8 cellular contexts compared by ENCODE assay signal in the genomic region with DNA sequence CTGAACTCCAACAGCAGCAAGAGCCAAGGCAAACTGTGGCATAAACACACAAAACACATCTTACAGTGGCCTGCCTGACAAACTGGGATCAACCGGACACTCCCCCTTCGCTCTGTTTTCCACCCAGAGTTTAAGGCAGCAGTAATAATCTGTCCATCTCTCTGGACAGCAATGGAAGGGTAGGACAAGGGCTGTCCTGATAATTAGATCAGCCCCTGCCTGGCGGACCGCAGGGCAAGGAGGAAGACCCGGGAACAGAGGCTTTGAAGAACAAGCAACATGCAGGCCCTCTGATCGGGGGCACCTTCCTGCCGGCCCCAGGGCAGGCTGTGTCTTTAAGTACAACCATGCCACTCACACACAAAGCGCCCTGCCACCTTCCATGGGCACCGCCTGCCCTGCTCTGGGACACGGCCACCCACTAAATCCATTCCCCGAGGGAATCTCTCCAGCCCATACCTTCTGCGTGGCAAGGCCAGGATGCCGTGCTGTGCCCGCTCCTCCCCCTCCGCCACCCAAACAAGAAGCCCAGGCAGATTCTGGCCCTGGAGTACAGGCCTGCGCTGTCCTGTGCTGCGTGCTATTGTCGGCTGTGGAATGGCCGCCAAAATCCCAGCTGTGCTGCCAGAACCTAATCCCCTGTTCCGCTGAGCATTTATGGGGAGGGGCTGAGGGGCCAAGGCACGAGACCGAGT. TPM values are rescaled to one million over a fixed set of nuclear protein-coding genes. Genes with fewer than 3 reads are reported as not detected.
A peak's percentile ranks its signal among the peaks of the same experiment; 100 is the strongest.
DNase-seq lines count a peak whose midpoint lies in the region; ATAC-seq and TF ChIP-seq lines count a peak whose summit lies in the region.

No MANE protein-coding gene starts in this region.

- ATAC-seq in activated naive CD8-positive, alpha-beta T cell treated with anti-CD3 and anti-CD28 coated beads, Interleukin-2, amount 50 U/mL, for 24 hours = peak; percentile 29
- no peak for ATAC-seq in HG03025 (IDR thresholded peaks at IDR 0.05; ENCODE audit: low FRiP score, unreplicated experiment)

- H3K4me3 ChIP-seq in HUES6 (ENCODE audit: low read depth, low read length) (peak overlapping the region; percentile 66), urinary bladder (ENCODE audit: low read depth, low read length) (peak overlapping the region; percentile 56)

- H3K36me3 Mint-ChIP-seq in activated naive CD8-positive, alpha-beta T cell treated with anti-CD3 and anti-CD28 coated beads, Interleukin-2, amount 50 U/mL, for 24 hours (ENCODE audit: low read depth) = peaks cover 5% of the 10 kb centered on the region
- H3K36me3 Mint-ChIP-seq in glutamatergic neuron (ENCODE audit: unreplicated experiment) = no peaks in the 10 kb centered on the region

- peaks cover 20% of the 10 kb centered on the region for H3K4me1 Mint-ChIP-seq in activated naive CD8-positive, alpha-beta T cell treated with anti-CD3 and anti-CD28 coated beads, Interleukin-2, amount 50 U/mL, for 24 hours
- peaks cover 23% of the 10 kb centered on the region for H3K4me1 Mint-ChIP-seq in glutamatergic neuron (ENCODE audit: low read depth, unreplicated experiment)

- H3K4me3 Mint-ChIP-seq in activated naive CD8-positive, alpha-beta T cell treated with anti-CD3 and anti-CD28 coated beads, Interleukin-2, amount 50 U/mL, for 24 hours = no peak overlapping the region
- H3K4me3 Mint-ChIP-seq in glutamatergic neuron (ENCODE audit: unreplicated experiment) = no peak overlapping the region

- H3K4me1 ChIP-seq in HUES6 (ENCODE audit: control insufficient read depth, insufficient read depth, low read length) (peaks cover 38% of the 10 kb centered on the region), urinary bladder (ENCODE audit: insufficient read depth) (no peaks in the 10 kb centered on the region)

- peak overlapping the region; percentile 58 for H3K9ac ChIP-seq in HUES6 (ENCODE audit: low read length)

- DNase-seq in Caki2 (ENCODE audit: low read depth) = peak; percentile 73
- DNase-seq in RPMI8226 = peak; percentile 47
- DNase-seq in activated naive CD8-positive, alpha-beta T cell treated with anti-CD3 and anti-CD28 coated beads, Interleukin-2, amount 50 U/mL, for 24 hours = peak; percentile 36
- peak; percentile 53 for DNase-seq in glutamatergic neuron
- peak; percentile 27 for DNase-seq in non-pigmented ciliary epithelial cell (ENCODE audit: low read depth)

- H3K27me3 Mint-ChIP-seq in activated naive CD8-positive, alpha-beta T cell treated with anti-CD3 and anti-CD28 coated beads, Interleukin-2, amount 50 U/mL, for 24 hours = no peaks in the 10 kb centered on the region
- H3K27me3 Mint-ChIP-seq in glutamatergic neuron (ENCODE audit: unreplicated experiment) = peaks cover 2% of the 10 kb centered on the region

- no peaks in the 10 kb centered on the region for H3K27me3 ChIP-seq in HUES6 (ENCODE audit: control insufficient read depth, insufficient read depth, low read length)

- under 1% methylated on average over 22 of the region's 22 CpGs for WGBS in urinary bladder

- H3K9me3 Mint-ChIP-seq in activated naive CD8-positive, alpha-beta T cell treated with anti-CD3 and anti-CD28 coated beads, Interleukin-2, amount 50 U/mL, for 24 hours = no peaks in the 10 kb centered on the region
- peaks cover 3% of the 10 kb centered on the region for H3K9me3 Mint-ChIP-seq in glutamatergic neuron (ENCODE audit: unreplicated experiment)

- in situ Hi-C loops in Caki2 (cut with HindIII; ENCODE audit: low pct_unique_long_range_greater_than_20kb, low sequenced_read_pairs) = no loop called here

- no peak overlapping the region for H3K27ac Mint-ChIP-seq in activated naive CD8-positive, alpha-beta T cell treated with anti-CD3 and anti-CD28 coated beads, Interleukin-2, amount 50 U/mL, for 24 hours
- no peak overlapping the region for H3K27ac Mint-ChIP-seq in glutamatergic neuron (ENCODE audit: unreplicated experiment)

- H3K36me3 ChIP-seq in HUES6 (ENCODE audit: control insufficient read depth, insufficient read depth, low read length) (no peaks in the 10 kb centered on the region), urinary bladder (ENCODE audit: insufficient read depth) (no peaks in the 10 kb centered on the region)

- H3K27ac ChIP-seq in HUES6 (ENCODE audit: low read depth, low read length) = peak overlapping the region; percentile 67
- peak overlapping the region; percentile 91 for H3K27ac ChIP-seq in urinary bladder (ENCODE audit: low read depth)

- no peaks in the 10 kb centered on the region for H3K9me3 ChIP-seq in HUES6 (ENCODE audit: control insufficient read depth, insufficient read depth, low read depth, low read length)

- TF ChIP-seq CTCF in glutamatergic neuron (IDR thresholded peaks at IDR 0.05; ENCODE audit: partially characterized antibody, unreplicated experiment) = no peak

RNA-seq across cellular contexts. Expression of a gene that starts 38.8 kb away (rescaled TPM):
- 73.8 and 81.0 TPM in 2 replicates for total RNA-seq in Caki2 (2014; rRNA removed; shearing (Covaris generic); ENCODE audit: low replicate concordance)
- total RNA-seq in glutamatergic neuron (ENCODE audit: unreplicated experiment) (207 TPM), urinary bladder (193 TPM)
- polyA plus RNA-seq in urinary bladder = 219 TPM

RNA-seq across cellular contexts. Expression of a gene that starts 39.1 kb away (rescaled TPM):
- total RNA-seq in Caki2 (2014; rRNA removed; shearing (Covaris generic); ENCODE audit: low replicate concordance) = 9.4 and 14.9 TPM in 2 replicates
- 8.3 TPM for total RNA-seq in glutamatergic neuron (ENCODE audit: unreplicated experiment)
- 5.0 TPM for total RNA-seq in urinary bladder
- 8.3 TPM for polyA plus RNA-seq in urinary bladder

RNA-seq across cellular contexts. Expression of a gene that starts 42.8 kb away (rescaled TPM):
- 1.0 and 4.3 TPM in 2 replicates for total RNA-seq in Caki2 (2014; rRNA removed; shearing (Covaris generic); ENCODE audit: low replicate concordance)
- total RNA-seq in glutamatergic neuron (ENCODE audit: unreplicated experiment) (13.1 TPM), urinary bladder (6.0 TPM)
- polyA plus RNA-seq in urinary bladder = 14.2 TPM
